ENCODE assay signal across 8 cellular contexts in the genomic region with DNA sequence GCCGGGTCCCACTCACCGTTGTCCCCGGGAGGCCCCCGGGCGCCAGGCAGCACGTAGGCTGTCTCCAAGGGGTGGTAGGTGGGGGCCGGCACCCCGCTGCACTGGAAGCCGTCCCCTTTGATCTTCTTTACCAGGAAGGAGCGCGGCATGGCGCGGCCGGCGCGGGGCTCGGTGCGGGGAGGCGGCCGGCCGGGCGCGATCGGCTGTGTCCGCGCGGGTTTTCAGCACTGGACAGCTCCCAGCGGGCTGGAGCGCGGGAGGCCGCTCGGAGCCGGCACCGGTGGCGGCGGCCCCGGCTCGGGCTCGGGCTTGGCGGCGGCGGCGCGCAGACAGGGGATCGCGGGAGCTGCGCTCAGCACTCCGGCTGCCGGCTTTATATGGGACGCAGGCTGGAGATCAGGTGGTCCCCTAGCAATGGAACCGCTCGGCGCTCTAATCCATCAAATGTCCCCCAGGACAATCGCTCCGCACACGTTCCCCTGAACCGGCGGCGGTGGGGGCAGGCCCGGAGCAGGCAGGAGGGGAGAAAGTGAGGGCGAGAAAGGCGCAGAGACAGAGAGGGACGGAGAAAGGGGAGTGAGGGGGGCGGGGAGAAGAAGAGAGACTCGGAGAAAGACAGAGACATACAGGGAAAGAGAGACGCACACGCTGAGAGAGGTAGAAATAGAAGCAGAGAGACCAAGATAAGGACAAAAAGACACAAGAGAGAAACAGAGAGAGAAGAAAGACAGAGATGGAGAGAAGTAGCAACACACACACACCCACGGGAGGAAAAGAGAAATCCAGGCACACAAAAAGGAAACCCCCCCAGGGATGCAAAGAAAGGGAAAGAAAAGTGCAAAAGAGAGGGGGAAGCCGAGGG. TPM values are rescaled to one million over a fixed set of nuclear protein-coding genes. Genes with fewer than 3 reads are reported as not detected.
DNase-seq lines count a peak whose midpoint lies in the region; ATAC-seq lines count a peak whose summit lies in the region.

Gene SCRT2 (minus strand): TSS at position 350 of the 862 bp plus-strand sequence. CDS start 201 bp downstream, at position 149.

- H3K4me2 ChIP-seq in mesendoderm (ENCODE audit: low read length), result peak within 1 kb of the TSS; percentile 73

- no peak within 1 kb of the TSS for H3K27ac ChIP-seq in effector memory CD4-positive, alpha-beta T cell (ENCODE audit: insufficient read depth, low read length, poor library complexity, severe bottlenecking)
- H3K27ac ChIP-seq in mesendoderm (ENCODE audit: low read depth, low read length), result no peak within 1 kb of the TSS

- no peaks in the 10 kb centered on the region for H3K4me1 ChIP-seq in effector memory CD4-positive, alpha-beta T cell (ENCODE audit: control insufficient read depth, insufficient read depth, low read length, poor library complexity, severe bottlenecking)
- H3K4me1 ChIP-seq in mesendoderm (ENCODE audit: control insufficient read depth, low read depth, low read length), result peaks cover 3% of the 10 kb centered on the region

- H3K27me3 ChIP-seq in effector memory CD4-positive, alpha-beta T cell (replicated peaks; ENCODE audit: control insufficient read depth, insufficient read depth, low read length, poor library complexity, severe bottlenecking), result peaks cover 52% of the 10 kb centered on the region
- H3K27me3 ChIP-seq in mesendoderm (ENCODE audit: insufficient read depth, low read length, poor library complexity), result peaks cover 7% of the 10 kb centered on the region

- peak within 1 kb of the TSS; percentile 46 for H3K56ac ChIP-seq in mesendoderm (ENCODE audit: low read length)

- ATAC-seq in GM18870 (IDR thresholded peaks at IDR 0.05; ENCODE audit: unreplicated experiment) (no peak), GM21360 (IDR thresholded peaks at IDR 0.05; ENCODE audit: unreplicated experiment) (no peak)

- H3K79me1 ChIP-seq in mesendoderm (ENCODE audit: low read length), result no peaks in the 10 kb centered on the region

- H3K36me3 ChIP-seq in effector memory CD4-positive, alpha-beta T cell (ENCODE audit: control insufficient read depth, insufficient read depth, low read length), result no peaks in the 10 kb centered on the region
- H3K36me3 ChIP-seq in mesendoderm (ENCODE audit: control insufficient read depth, insufficient read depth, low read length), result no peaks in the 10 kb centered on the region

- no peak within 1 kb of the TSS for H4K8ac ChIP-seq in mesendoderm (ENCODE audit: low read depth, low read length)

- H3K4me3 ChIP-seq in effector memory CD4-positive, alpha-beta T cell (ENCODE audit: insufficient read depth, low read depth, low read length, poor library complexity, severe bottlenecking), result no peak within 1 kb of the TSS
- no peak within 1 kb of the TSS for H3K4me3 ChIP-seq in mesendoderm (ENCODE audit: low read length)

- no peak within 1 kb of the TSS for H2BK15ac ChIP-seq in mesendoderm (replicated peaks; ENCODE audit: low read depth)

- WGBS in mesendoderm (ENCODE audit: extremely low coverage, insufficient coverage, low lambda C conversion rate), result no CpG with 5 or more reads among the region's 69 CpGs

- H2BK120ac ChIP-seq in mesendoderm (ENCODE audit: low read depth, low read length), result no peak within 1 kb of the TSS

- H2BK5ac ChIP-seq in mesendoderm (ENCODE audit: low read length), result no peak within 1 kb of the TSS

- H3K23ac ChIP-seq in mesendoderm (ENCODE audit: low read length), result no peak within 1 kb of the TSS

- H3K18ac ChIP-seq in mesendoderm (ENCODE audit: low read length), result no peak within 1 kb of the TSS

- H3K79me2 ChIP-seq in mesendoderm (ENCODE audit: control insufficient read depth, insufficient read depth, low read length), result no peaks in the 10 kb centered on the region

- peak within 1 kb of the TSS; percentile 42 for H3K9ac ChIP-seq in mesendoderm (ENCODE audit: low read length)

- H4K5ac ChIP-seq in mesendoderm (ENCODE audit: low read length), result no peak within 1 kb of the TSS

- no peak within 1 kb of the TSS for H3K4ac ChIP-seq in mesendoderm (ENCODE audit: low read depth, low read length)

- DNase-seq in EH (ENCODE audit: low read depth), result peak; percentile 80
- peak; percentile 36 for DNase-seq in NCI-H1105 treated with DMSO at 0.1 percent for 48 hours (lab: John Stamatoyannopoulos, UW)
- peak; percentile 83 for DNase-seq in activated CD8-positive, alpha-beta memory T cell treated with anti-CD3 and anti-CD28 coated beads for 24 hours
- DNase-seq in effector memory CD4-positive, alpha-beta T cell, result peak in 2 of 3 donors; percentile 9 to 37
- DNase-seq in mesendoderm, result peak; percentile 84
- peak; percentile 13 to 39 for DNase-seq in stimulated activated CD8-positive, alpha-beta memory T cell treated with anti-CD3 and anti-CD28 coated beads, Interleukin-2, amount 100 ng/mL, for 1 hour (ENCODE audit: low read depth in 2 of 2)

- H2AK5ac ChIP-seq in mesendoderm (ENCODE audit: low read length), result no peak within 1 kb of the TSS

- no peaks in the 10 kb centered on the region for H3K9me3 ChIP-seq in effector memory CD4-positive, alpha-beta T cell (ENCODE audit: control insufficient read depth, low read length)

RNA-seq across cellular contexts. Expression of gene SCRT2, which starts in this region (rescaled TPM):
- 0.13 TPM for polyA plus RNA-seq in mesendoderm (2013, experiment 1 of 2)
- 0.18 TPM for polyA plus RNA-seq in mesendoderm (2013, experiment 2 of 2)

Comparison
In these comparisons a context has a peak if more than half of its experiments do, and no peak if none do; other contexts are left out.
1. DNase-seq: peak in every context shown above with its lines; median percentile 84 in mesendoderm; 83 in activated CD8-positive, alpha-beta memory T cell treated with anti-CD3 and anti-CD28 coated beads for 24 hours; 80 in EH; 36 in NCI-H1105 treated with DMSO at 0.1 percent for 48 hours; 26 in stimulated activated CD8-positive, alpha-beta memory T cell treated with anti-CD3 and anti-CD28 coated beads, Interleukin-2, amount 100 ng/mL, for 1 hour; 23 in effector memory CD4-positive, alpha-beta T cell.